ENCODE assay signal across 9 cellular contexts in the genomic region with DNA sequence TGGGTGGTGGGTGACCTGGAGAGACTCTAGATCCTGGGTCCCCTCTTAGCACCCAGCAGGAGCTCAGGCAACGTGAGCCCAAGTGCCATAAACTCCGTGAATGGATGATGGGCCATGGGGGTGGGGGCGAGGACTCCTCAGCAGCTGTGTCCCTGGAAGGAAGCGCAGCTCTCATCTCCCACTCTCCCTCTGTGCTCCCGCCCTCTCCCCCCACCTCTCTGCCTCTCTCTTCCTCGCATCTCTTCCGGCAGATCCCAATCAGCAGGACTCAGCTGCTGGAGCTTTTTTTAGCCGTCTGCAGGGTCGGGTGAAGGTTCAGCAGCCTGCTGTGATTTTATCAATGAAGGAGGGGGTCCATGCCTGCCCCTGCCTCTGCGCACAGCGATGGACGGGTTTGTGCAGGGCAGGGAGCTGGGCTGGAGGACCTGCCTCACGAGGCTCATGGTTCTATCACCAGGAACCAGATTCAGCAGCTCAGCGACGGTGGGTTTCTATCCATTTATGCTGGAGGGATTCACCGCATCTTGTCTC. TPM values are rescaled to one million over a fixed set of nuclear protein-coding genes. Genes with fewer than 3 reads are reported as not detected.
DNase-seq lines count a peak whose midpoint lies in the region; ATAC-seq, FAIRE-seq and TF ChIP-seq lines count a peak whose summit lies in the region.
"Had no signal": no experiment of that assay in that cellular context is flagged by ENCODE, and none has a peak within 500 bp of the region (broad histone marks: within the 10 kb centered on the region; RNA-seq: fewer than 3 reads in every experiment).

No MANE protein-coding gene starts in this region.

- CTCF ChIA-PET in HepG2 (lab: Yijun Ruan, JAX; ENCODE audit: low intra/inter-chr PET ratio, low total read pairs) = no interaction called here

- H3K27me3 ChIP-seq in HepG2 (ENCODE audit: control insufficient read depth in 1 of 2, insufficient read depth in 2 of 2, low read length in 2 of 2) (peaks cover 3 to 10% of the 10 kb centered on the region in 2 experiments; a peak in 1 of 5 replicates), thymus (ENCODE audit: control insufficient read depth, insufficient read depth) (no peaks in the 10 kb centered on the region), HAP-1 (ENCODE audit: low read depth) (peaks cover 7% of the 10 kb centered on the region; the same call in 1 of the 2 replicates)

- no peak overlapping the region for H3K4me2 ChIP-seq in HepG2 (ENCODE audit: low read depth, low read length)

- no peak for TF ChIP-seq POLR2A in HepG2 (IDR thresholded peaks at IDR 0.05; ENCODE audit: insufficient read depth in 1 of 2, low read depth in 2 of 2, low read length in 2 of 2)

- H3K36me3 Mint-ChIP-seq in activated T-helper 1 cell treated with anti-CD3 and anti-CD28 coated beads, Interleukin-12 subunit alpha, Interleukin-12 subunit beta, Interleukin-2, Interleukin-4 antibody, amounts not matched to agents 30 ng/mL and 10 ng/mL and 1 ng/mL, durations not matched to agents 14 hours and 24 hours and 36 hours (ENCODE audit: low read depth) = peaks cover 84% of the 10 kb centered on the region

- H3K9me3 ChIP-seq in HepG2 (ENCODE audit: low read length) (no peaks in the 10 kb centered on the region), thymus (ENCODE audit: control insufficient read depth) (no peaks in the 10 kb centered on the region), HAP-1 (no peaks in the 10 kb centered on the region)

- H3K36me3 ChIP-seq in HepG2 (replicated peaks in 1 of 2; ENCODE audit: control insufficient read depth in 1 of 2, insufficient read depth in 2 of 2, low read length in 2 of 2) (no peaks in the 10 kb centered on the region), thymus (ENCODE audit: control insufficient read depth, insufficient read depth) (no peaks in the 10 kb centered on the region), HAP-1 (replicated peaks) (no peaks in the 10 kb centered on the region)

- peak overlapping the region; percentile 67 for H3K27ac Mint-ChIP-seq in activated T-helper 1 cell treated with anti-CD3 and anti-CD28 coated beads, Interleukin-12 subunit alpha, Interleukin-12 subunit beta, Interleukin-2, Interleukin-4 antibody, amounts not matched to agents 30 ng/mL and 10 ng/mL and 1 ng/mL, durations not matched to agents 14 hours and 24 hours and 36 hours

- no peak for TF ChIP-seq CTCF in HepG2 (CRISPR knock-in tag; IDR thresholded peaks at IDR 0.05)

- H3K27me3 Mint-ChIP-seq in activated T-helper 1 cell treated with anti-CD3 and anti-CD28 coated beads, Interleukin-12 subunit alpha, Interleukin-12 subunit beta, Interleukin-2, Interleukin-4 antibody, amounts not matched to agents 30 ng/mL and 10 ng/mL and 1 ng/mL, durations not matched to agents 14 hours and 24 hours and 36 hours (ENCODE audit: insufficient read depth) = no peaks in the 10 kb centered on the region

- ATAC-seq in HepG2 (no peak), HG02623 (IDR thresholded peaks at IDR 0.05; ENCODE audit: unreplicated experiment) (no peak), GM21515 (IDR thresholded peaks at IDR 0.05; ENCODE audit: unreplicated experiment) (no peak)

- POLR2A ChIA-PET in HepG2 (lab: Yijun Ruan, JAX) = no interaction called here

- H3K27ac ChIP-seq in HepG2 (ENCODE audit: extremely low read length, insufficient read depth, low read length) = no peak overlapping the region
- peak overlapping the region; percentile 67 for H3K27ac ChIP-seq in thymus (ENCODE audit: low read depth)

- no peak overlapping the region for H3K4me3 ChIP-seq in HepG2 (replicated peaks in 1 of 3; ENCODE audit: insufficient read depth in 1 of 3, low read depth in 2 of 3, low read length in 3 of 3)
- no peak overlapping the region for H3K4me3 ChIP-seq in thymus (ENCODE audit: low read length)
- no peak overlapping the region for H3K4me3 ChIP-seq in HAP-1

- H4K20me1 ChIP-seq in HepG2 (ENCODE audit: insufficient read depth, low read length) = no peaks in the 10 kb centered on the region

- peak; percentile 27 for DNase-seq in activated CD4-positive, CD25-positive, alpha-beta regulatory T cell treated with anti-CD3 and anti-CD28 coated beads, Interleukin-2, amount 50 U/mL, for 72 hours
- no peak for DNase-seq in activated CD4-positive, CD25-positive, alpha-beta regulatory T cell (lab: John Stamatoyannopoulos, UW)
- no peak for DNase-seq in activated T-helper 1 cell treated with anti-CD3 and anti-CD28 coated beads, Interleukin-12 subunit alpha, Interleukin-12 subunit beta, Interleukin-2, Interleukin-4 antibody, amounts not matched to agents 30 ng/mL and 10 ng/mL and 1 ng/mL, durations not matched to agents 14 hours and 24 hours and 36 hours (ENCODE audit: low spot score)
- DNase-seq in HepG2 (ENCODE audit: low spot score) (no peak), HAP-1 (ENCODE audit: low spot score in 2 of 2) (no peak)
- DNase-seq: NCI-H1048 had no signal

- intact Hi-C loops in activated T-helper 1 cell treated with anti-CD3 and anti-CD28 coated beads, Interleukin-12 subunit alpha, Interleukin-12 subunit beta, Interleukin-2, Interleukin-4 antibody, amounts not matched to agents 30 ng/mL and 10 ng/mL and 1 ng/mL, durations not matched to agents 14 hours and 24 hours and 36 hours (cut with micrococcal nuclease) = no loop called here
- intact Hi-C loops in HepG2 (cut with micrococcal nuclease; ENCODE audit: unreplicated experiment) = no loop called here

- no peak for FAIRE-seq in HepG2 (lab: Jason Lieb, UNC)

- no peak overlapping the region for H3K9ac ChIP-seq in HepG2 (ENCODE audit: insufficient read depth, low read depth, low read length)

- BruUV-seq in HepG2 (replicated peaks; lab: Mats Ljungman, UMichigan) = no TSS peak

- peak overlapping the region; percentile 48 for H3K4me3 Mint-ChIP-seq in activated T-helper 1 cell treated with anti-CD3 and anti-CD28 coated beads, Interleukin-12 subunit alpha, Interleukin-12 subunit beta, Interleukin-2, Interleukin-4 antibody, amounts not matched to agents 30 ng/mL and 10 ng/mL and 1 ng/mL, durations not matched to agents 14 hours and 24 hours and 36 hours

- TF ChIP-seq RAD21 in HepG2 (CRISPR knock-in tag; IDR thresholded peaks at IDR 0.05) = no peak

- in situ Hi-C loops in HepG2 (cut with HindIII; ENCODE audit: extremely low pct_ligation_motif_present, low pct_unique_long_range_greater_than_20kb) (no loop called here), HAP-1 (cut with MboI; ENCODE audit: low sequenced_read_pairs) (no loop called here)

- H3K4me1 Mint-ChIP-seq in activated T-helper 1 cell treated with anti-CD3 and anti-CD28 coated beads, Interleukin-12 subunit alpha, Interleukin-12 subunit beta, Interleukin-2, Interleukin-4 antibody, amounts not matched to agents 30 ng/mL and 10 ng/mL and 1 ng/mL, durations not matched to agents 14 hours and 24 hours and 36 hours (ENCODE audit: low read depth) = peaks cover 91% of the 10 kb centered on the region

- no peaks in the 10 kb centered on the region for H3K9me3 Mint-ChIP-seq in activated T-helper 1 cell treated with anti-CD3 and anti-CD28 coated beads, Interleukin-12 subunit alpha, Interleukin-12 subunit beta, Interleukin-2, Interleukin-4 antibody, amounts not matched to agents 30 ng/mL and 10 ng/mL and 1 ng/mL, durations not matched to agents 14 hours and 24 hours and 36 hours

- H2AFZ ChIP-seq in HepG2 (ENCODE audit: low read length) = no peak overlapping the region

- no peaks in the 10 kb centered on the region for H3K79me2 ChIP-seq in HepG2 (ENCODE audit: insufficient read depth, low read length)

- no peak for TF ChIP-seq EP300 in HepG2 (IDR thresholded peaks at IDR 0.05; ENCODE audit: low read depth in 2 of 2, low read length in 2 of 2)
- TF ChIP-seq EP300 in HepG2 (CRISPR knock-in tag; IDR thresholded peaks at IDR 0.05; ENCODE audit: borderline replicate concordance) = no peak

- H3K4me1 ChIP-seq in HepG2 (ENCODE audit: insufficient read depth, low read length) (peaks cover 88% of the 10 kb centered on the region), thymus (ENCODE audit: control insufficient read depth, insufficient read depth, low read length) (peaks cover 57% of the 10 kb centered on the region), HAP-1 (peaks cover 3% of the 10 kb centered on the region)

- WGBS in HepG2 (ENCODE audit: low lambda C conversion rate) = 82% methylated on average over 16 of the region's 16 CpGs
- WGBS in thymus = 12% methylated on average over 16 of the region's 16 CpGs

RNA-seq across cellular contexts. Expression of a gene that starts 8.3 kb away (rescaled TPM):
- 165 and 166 TPM in 2 replicates for total RNA-seq in activated T-helper 1 cell treated with anti-CD3 and anti-CD28 coated beads, Interleukin-12 subunit alpha, Interleukin-12 subunit beta, Interleukin-2, Interleukin-4 antibody, amounts not matched to agents 30 ng/mL and 10 ng/mL and 1 ng/mL, durations not matched to agents 14 hours and 24 hours and 36 hours
- total RNA-seq in HepG2 (2016; rRNA removed; fragmentation: Illumina TruSeq; extraction: Trizol) = 0.04 TPM in 1 of 2 replicates, not detected in the other
- total RNA-seq in HepG2 (2016; cell fraction: cytosol; rRNA removed; fragmentation: Illumina TruSeq; extraction: Trizol; ENCODE audit: low read depth) = not detected in 2 replicates
- 0.09 TPM in 1 of 2 replicates, not detected in the other for total RNA-seq in HepG2 (2016; cell fraction: insoluble cytoplasmic fraction; rRNA removed; fragmentation: Illumina TruSeq; extraction: Trizol)
- total RNA-seq in HepG2 (2016; cell fraction: membrane; rRNA removed; fragmentation: Illumina TruSeq; extraction: Trizol) = not detected in 2 replicates
- total RNA-seq in HepG2 (2016; cell fraction: nucleus; rRNA removed; fragmentation: Illumina TruSeq; extraction: Trizol) = not detected in 2 replicates
- polyA plus RNA-seq in HepG2 (2011; rRNA removed) (0.53 and 0.55 TPM in 2 replicates), thymus (102 TPM)
- polyA plus RNA-seq in HepG2 (2011; cell fraction: cytosol; rRNA removed) = 0.59 and 0.70 TPM in 2 replicates
- 0.31 and 1.1 TPM in 2 replicates for polyA plus RNA-seq in HepG2 (2011; cell fraction: nucleus; rRNA removed)
- polyA plus RNA-seq in HepG2 (2012) = 1.1 and 1.5 TPM in 2 replicates
- not detected in 2 replicates for polyA plus RNA-seq in HepG2 (2016; cell fraction: cytosol; fragmentation: Illumina TruSeq; extraction: Trizol; ENCODE audit: low read depth)
- not detected in 2 replicates for polyA plus RNA-seq in HepG2 (2016; cell fraction: insoluble cytoplasmic fraction; fragmentation: Illumina TruSeq; extraction: Trizol; ENCODE audit: low read depth)
- not detected in 2 replicates for polyA plus RNA-seq in HepG2 (2016; cell fraction: membrane; fragmentation: Illumina TruSeq; extraction: Trizol; ENCODE audit: low read depth)
- not detected in 2 replicates for polyA plus RNA-seq in HepG2 (2016; cell fraction: nucleus; fragmentation: Illumina TruSeq; extraction: Trizol; ENCODE audit: insufficient read depth, low read depth)
- polyA minus RNA-seq in HepG2 (2011; rRNA and poly(A)+ RNA removed; ENCODE audit: low replicate concordance) = 1.4 and 3.5 TPM in 2 replicates
- 0.40 TPM in 1 of 2 replicates, not detected in the other for polyA minus RNA-seq in HepG2 (2011; cell fraction: cytosol; rRNA and poly(A)+ RNA removed)
- 0.37 TPM in 1 of 2 replicates, not detected in the other for polyA minus RNA-seq in HepG2 (2011; cell fraction: nucleus; rRNA and poly(A)+ RNA removed)

RNA-seq across cellular contexts. Expression of a gene that starts 55.5 kb away (rescaled TPM):
- total RNA-seq in activated T-helper 1 cell treated with anti-CD3 and anti-CD28 coated beads, Interleukin-12 subunit alpha, Interleukin-12 subunit beta, Interleukin-2, Interleukin-4 antibody, amounts not matched to agents 30 ng/mL and 10 ng/mL and 1 ng/mL, durations not matched to agents 14 hours and 24 hours and 36 hours = 14.5 and 15.5 TPM in 2 replicates
- 0.58 TPM in 2 replicates for total RNA-seq in HepG2 (2016; rRNA removed; fragmentation: Illumina TruSeq; extraction: Trizol)
- 0.18 and 0.20 TPM in 2 replicates for total RNA-seq in HepG2 (2016; cell fraction: cytosol; rRNA removed; fragmentation: Illumina TruSeq; extraction: Trizol; ENCODE audit: low read depth)
- total RNA-seq in HepG2 (2016; cell fraction: insoluble cytoplasmic fraction; rRNA removed; fragmentation: Illumina TruSeq; extraction: Trizol) = 0.32 and 0.51 TPM in 2 replicates
- 0.31 and 0.38 TPM in 2 replicates for total RNA-seq in HepG2 (2016; cell fraction: membrane; rRNA removed; fragmentation: Illumina TruSeq; extraction: Trizol)
- total RNA-seq in HepG2 (2016; cell fraction: nucleus; rRNA removed; fragmentation: Illumina TruSeq; extraction: Trizol) = 0.37 and 1.3 TPM in 2 replicates
- polyA plus RNA-seq in HepG2 (2011; rRNA removed) (1.7 and 2.1 TPM in 2 replicates), thymus (24.8 TPM)
- 0.69 and 1.3 TPM in 2 replicates for polyA plus RNA-seq in HepG2 (2011; cell fraction: cytosol; rRNA removed)
- 7.1 and 10.8 TPM in 2 replicates for polyA plus RNA-seq in HepG2 (2011; cell fraction: nucleus; rRNA removed)
- 0.37 and 0.42 TPM in 2 replicates for polyA plus RNA-seq in HepG2 (2012)
- 0.20 and 0.22 TPM in 2 replicates for polyA plus RNA-seq in HepG2 (2016; cell fraction: cytosol; fragmentation: Illumina TruSeq; extraction: Trizol; ENCODE audit: low read depth)
- 1.3 and 2.3 TPM in 2 replicates for polyA plus RNA-seq in HepG2 (2016; cell fraction: insoluble cytoplasmic fraction; fragmentation: Illumina TruSeq; extraction: Trizol; ENCODE audit: low read depth)
- polyA plus RNA-seq in HepG2 (2016; cell fraction: membrane; fragmentation: Illumina TruSeq; extraction: Trizol; ENCODE audit: low read depth) = 0.34 and 0.72 TPM in 2 replicates
- 4.4 and 6.8 TPM in 2 replicates for polyA plus RNA-seq in HepG2 (2016; cell fraction: nucleus; fragmentation: Illumina TruSeq; extraction: Trizol; ENCODE audit: insufficient read depth, low read depth)
- polyA minus RNA-seq in HepG2 (2011; rRNA and poly(A)+ RNA removed; ENCODE audit: low replicate concordance) = 7.4 and 24.1 TPM in 2 replicates
- 2.6 and 3.7 TPM in 2 replicates for polyA minus RNA-seq in HepG2 (2011; cell fraction: cytosol; rRNA and poly(A)+ RNA removed)
- polyA minus RNA-seq in HepG2 (2011; cell fraction: nucleus; rRNA and poly(A)+ RNA removed) = 4.0 and 6.1 TPM in 2 replicates

Comparison
In these comparisons a context has a peak if more than half of its experiments do, and no peak if none do; other contexts are left out.
1. RNA of a gene that starts 8.3 kb away (total RNA-seq): 165 to 166 TPM in activated T-helper 1 cell treated with anti-CD3 and anti-CD28 coated beads, Interleukin-12 subunit alpha, Interleukin-12 subunit beta, Interleukin-2, Interleukin-4 antibody, amounts not matched to agents 30 ng/mL and 10 ng/mL and 1 ng/mL, durations not matched to agents 14 hours and 24 hours and 36 hours; 0.04 to 0.09 TPM in HepG2; every median in the first group is over 100 times any median in the second.